In genomic region chr6:139316622-139317317, GRCh38 we compare ENCODE assay signal across 17 cellular contexts. TPM values are rescaled to one million over a fixed set of nuclear protein-coding genes. Genes with fewer than 3 reads are reported as not detected.
DNase-seq lines count a peak whose midpoint lies in the region; ATAC-seq and TF ChIP-seq lines count a peak whose summit lies in the region.
"Had no signal": no experiment of that assay in that cellular context is flagged by ENCODE, and none has a peak within 500 bp of the region (broad histone marks: within the 10 kb centered on the region; RNA-seq: fewer than 3 reads in every experiment).

No MANE protein-coding gene starts in this region.

- ATAC-seq in naive B cell (ENCODE audit: low read depth in 2 of 2) (no peak), Right ventricle myocardium superior (ENCODE audit: poor library complexity) (no peak), GM18519 (IDR thresholded peaks at IDR 0.05; ENCODE audit: low FRiP score, unreplicated experiment) (no peak)

- peaks cover 0 to 2% (median 0%) of the 10 kb centered on the region in 7 donors for H3K9me3 Mint-ChIP-seq in naive B cell
- H3K9me3 Mint-ChIP-seq: HFFc6 had no signal

- DNase-seq in naive B cell (no peak), Right ventricle myocardium superior (no peak), NCI-H2196 treated with DMSO at 0.1 percent for 48 hours (lab: John Stamatoyannopoulos, UW; ENCODE audit: unreplicated experiment) (no peak), OCI-M2 (lab: John Stamatoyannopoulos, UW; ENCODE audit: unreplicated experiment) (no peak)
- DNase-seq: Calu3, GM23248, HFFc6, MV-4-11, NCI-H1436, NCI-H2029 treated with DMSO at 0.1 percent for 48 hours, NCI-H524, SJCRH30 had no signal

- H3K27ac Mint-ChIP-seq in naive B cell: peak overlapping the region; percentile 16 to 86 (median 72)
- H3K27ac Mint-ChIP-seq: HFFc6 had no signal

- peaks cover 9% of the 10 kb centered on the region for H3K79me2 ChIP-seq in DOHH2 (ENCODE audit: control insufficient read depth, low read length)
- no peaks in the 10 kb centered on the region; the same call in 1 of the 2 replicates for H3K79me2 ChIP-seq in SU-DHL-6 (ENCODE audit: insufficient read depth, low read length)

- H3K4me3 ChIP-seq in DOHH2 (ENCODE audit: low read length) (peak overlapping the region; percentile 33), HEK293 (ENCODE audit: low read depth, low read length) (no peak overlapping the region), SU-DHL-6 (ENCODE audit: insufficient read depth, low read length, poor library complexity, severe bottlenecking) (no peak overlapping the region)
- H3K4me3 ChIP-seq: GM23248, SJCRH30 had no signal

- peaks cover 69% of the 10 kb centered on the region for H3K4me1 ChIP-seq in DOHH2 (ENCODE audit: control insufficient read depth, low read length)
- no peaks in the 10 kb centered on the region for H3K4me1 ChIP-seq in HEK293 (ENCODE audit: control insufficient read depth, insufficient read depth, low read length)
- H3K4me1 ChIP-seq: SJCRH30 had no signal

- H3K9me2 ChIP-seq in DOHH2 (replicated peaks; ENCODE audit: control insufficient read depth, low read length): no peaks in the 10 kb centered on the region
- H3K9me2 ChIP-seq in SU-DHL-6 (replicated peaks; ENCODE audit: insufficient read depth, low read length): no peaks in the 10 kb centered on the region

- peaks cover 7 to 13% (median 9%) of the 10 kb centered on the region in 3 donors for H3K4me1 Mint-ChIP-seq in naive B cell

- H4K20me1 ChIP-seq in DOHH2 (ENCODE audit: control insufficient read depth, insufficient read depth, low read depth, low read length) (no peaks in the 10 kb centered on the region), SU-DHL-6 (ENCODE audit: low read depth, low read length) (no peaks in the 10 kb centered on the region)

- no peaks in the 10 kb centered on the region for H3K36me3 Mint-ChIP-seq in naive B cell

- CTCF ChIA-PET in HEK293 (lab: Yijun Ruan, JAX): interaction anchor here (0.6 to 0.9 kb wide), 3 partner anchors 48 to 555 kb away, joined by 4 to 6 read pairs (median 5); no protein-coding TSS in a partner anchor

- H3K9me3 ChIP-seq in DOHH2 (ENCODE audit: control insufficient read depth, insufficient read depth, low read length) (no peaks in the 10 kb centered on the region), HEK293 (ENCODE audit: control insufficient read depth, insufficient read depth, low read depth, low read length) (no peaks in the 10 kb centered on the region), SU-DHL-6 (ENCODE audit: insufficient read depth, low read length) (no peaks in the 10 kb centered on the region)
- H3K9me3 ChIP-seq: SJCRH30 had no signal

- POLR2A ChIA-PET in HEK293 (lab: Yijun Ruan, JAX): no interaction called here

- no peak overlapping the region for H3K9ac ChIP-seq in SU-DHL-6 (ENCODE audit: low read length)
- H3K9ac ChIP-seq: GM23248 had no signal

- TF ChIP-seq CTCF in DOHH2 (IDR thresholded peaks at IDR 0.05; ENCODE audit: low read depth, low read length, poor library complexity, severe bottlenecking): no peak
- no peak for TF ChIP-seq CTCF in HEK293 (tag by site-specific recombination; IDR thresholded peaks at IDR 0.05)
- no peak for TF ChIP-seq CTCF in SU-DHL-6 (IDR thresholded peaks at IDR 0.05; ENCODE audit: insufficient read depth, low read length, poor library complexity, severe bottlenecking)

- peak overlapping the region; percentile 34 for H3K27ac ChIP-seq in DOHH2 (ENCODE audit: low read depth, low read length)
- no peak overlapping the region for H3K27ac ChIP-seq in HEK293 (ENCODE audit: extremely low read depth, low read depth, low read length)
- H3K27ac ChIP-seq in SU-DHL-6 (ENCODE audit: low read depth, low read length): peak overlapping the region; percentile 46
- H3K27ac ChIP-seq: GM23248, SJCRH30 had no signal

- H3K4me2 ChIP-seq in DOHH2 (ENCODE audit: low read length) (peak overlapping the region; percentile 61), SU-DHL-6 (ENCODE audit: low read depth, low read length, poor library complexity, severe bottlenecking) (peak overlapping the region; percentile 9)

- intact Hi-C loops in Right ventricle myocardium superior (cut with DNase I): no loop called here

- no peak overlapping the region for H2AFZ ChIP-seq in SU-DHL-6 (ENCODE audit: low read depth, low read length, severe bottlenecking)
- H2AFZ ChIP-seq: GM23248 had no signal

- H3K27me3 ChIP-seq in DOHH2 (ENCODE audit: control insufficient read depth, low read length) (no peaks in the 10 kb centered on the region), SU-DHL-6 (ENCODE audit: low read length) (no peaks in the 10 kb centered on the region)
- H3K27me3 ChIP-seq: SJCRH30 had no signal

- H3K4me3 Mint-ChIP-seq in naive B cell: peak overlapping the region in 2 of 8 donors; percentile 11 to 75
- H3K4me3 Mint-ChIP-seq: HFFc6 had no signal

- peaks cover 12% of the 10 kb centered on the region; the same call in 1 of the 2 replicates for H3K36me3 ChIP-seq in DOHH2 (ENCODE audit: control insufficient read depth, low read length)
- no peaks in the 10 kb centered on the region for H3K36me3 ChIP-seq in HEK293 (ENCODE audit: control insufficient read depth in 2 of 2, insufficient read depth in 1 of 2, low read length in 2 of 2)
- no peaks in the 10 kb centered on the region for H3K36me3 ChIP-seq in SU-DHL-6 (ENCODE audit: low read length)
- H3K36me3 ChIP-seq: SJCRH30 had no signal

- H3F3A ChIP-seq in DOHH2 (ENCODE audit: control insufficient read depth, insufficient read depth) (peaks cover 6% of the 10 kb centered on the region), SU-DHL-6 (ENCODE audit: insufficient read depth) (peaks cover 26% of the 10 kb centered on the region)

- H3K27me3 Mint-ChIP-seq in naive B cell: no peaks in the 10 kb centered on the region

TF ChIP-seq in HEK293, 187 proteins besides CTCF, POLR2A, EP300 and RAD21:
- TF ChIP-seq ZNF623 (tag by site-specific recombination; IDR thresholded peaks at IDR 0.05): no peak
- peak; percentile 59; the same call in 1 of the 2 replicates for TF ChIP-seq ZNF26 (tag by site-specific recombination; IDR thresholded peaks at IDR 0.05)

RNA-seq across cellular contexts. Expression of gene TXLNB, which starts 25.0 kb away (rescaled TPM):
- polyA plus RNA-seq in naive B cell (ENCODE audit: low read depth in 6 of 6): 1 to 10 TPM in 2 of 6 donors, under 1 TPM in 4; 0.35 to 2.1 (median 0.74) TPM
- total RNA-seq in Right ventricle myocardium superior: 125 TPM
- total RNA-seq: A673 had no signal

RNA-seq across cellular contexts. Expression of gene CITED2, which starts 57.7 kb away (rescaled TPM):
- polyA plus RNA-seq in naive B cell (ENCODE audit: low read depth in 6 of 6): 10 to 100 TPM in 5 of 6 donors, 1 to 10 TPM in 1; 6.0 to 19.3 (median 16.5) TPM
- total RNA-seq in Right ventricle myocardium superior: 133 TPM
